13 cellular contexts compared by ENCODE assay signal in genomic region chr11:116255234-116255953, GRCh38.
"Had no signal": no experiment of that assay in that cellular context is flagged by ENCODE, and none has a peak within 500 bp of the region (broad histone marks: within the 10 kb centered on the region; RNA-seq: fewer than 3 reads in every experiment).

No MANE protein-coding gene starts in this region.

- H3K27me3 ChIP-seq: vagina had no signal

- H3K4me3 ChIP-seq: lung, tibial nerve, vagina had no signal

- H3K36me3 ChIP-seq: tibial nerve, vagina had no signal

- H3K9me3 ChIP-seq: tibial nerve, vagina had no signal

- H3K27ac ChIP-seq: tibial nerve, vagina had no signal

- H3K4me1 ChIP-seq: tibial nerve, vagina had no signal

- DNase-seq: activated CD4-positive, alpha-beta T cell treated with anti-CD3 and anti-CD28 coated beads, Interleukin-2, amount 50 U/mL, for 1 hour; activated CD4-positive, CD25-positive, alpha-beta regulatory T cell; activated naive CD4-positive, alpha-beta T cell treated with anti-CD3 and anti-CD28 coated beads, Interleukin-2, amount 50 U/mL, for 16 hours; cortex of kidney; effector CD8-positive, alpha-beta T cell; foreskin melanocyte; head of caudate nucleus; left colon; naive B cell; retina had no signal
